In the genomic region with DNA sequence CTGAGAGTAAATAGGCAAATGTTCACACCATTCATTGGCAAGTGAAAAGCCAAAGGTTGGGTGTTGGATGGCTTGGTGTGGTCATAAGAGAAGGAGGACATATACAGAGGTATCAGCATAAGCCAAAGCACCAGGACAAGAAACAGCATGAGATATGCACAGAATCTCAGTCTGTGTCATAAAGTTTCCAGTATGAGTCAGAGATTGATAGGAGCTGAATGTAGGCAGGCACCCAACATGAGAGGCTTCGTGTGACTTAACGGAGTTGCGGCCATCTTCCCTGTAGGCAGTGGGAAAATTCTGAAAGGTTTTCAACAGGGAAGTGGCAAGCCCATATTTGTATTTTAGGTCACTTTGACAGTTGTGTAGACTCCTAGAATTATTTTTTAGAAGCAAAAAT, we compare ENCODE assay signal across 17 cellular contexts. TPM values are rescaled to one million over a fixed set of nuclear protein-coding genes. Genes with fewer than 3 reads are reported as not detected.
DNase-seq lines count a peak whose midpoint lies in the region; ATAC-seq and TF ChIP-seq lines count a peak whose summit lies in the region.
"Had no signal": no experiment of that assay in that cellular context is flagged by ENCODE, and none has a peak within 500 bp of the region (broad histone marks: within the 10 kb centered on the region; RNA-seq: fewer than 3 reads in every experiment).

No MANE protein-coding gene starts in this region.

- H3K4me2 ChIP-seq in OCI-LY3 (ENCODE audit: low read length): peak overlapping the region; percentile 31; the same call in 1 of the 2 replicates
- H3K4me2 ChIP-seq: neural progenitor cell had no signal

- H3K36me3 ChIP-seq in OCI-LY3 (replicated peaks; ENCODE audit: low read depth, low read length): no peaks in the 10 kb centered on the region
- H3K36me3 ChIP-seq: gastroesophageal sphincter, neural progenitor cell had no signal

- no peak for DNase-seq in activated CD4-positive, alpha-beta T cell treated with anti-CD3 and anti-CD28 coated beads for 36 hours
- no peak for DNase-seq in activated CD4-positive, alpha-beta T cell treated with anti-CD3 and anti-CD28 coated beads for 48 hours
- DNase-seq in stimulated activated naive B cell treated with anti-CD40 and anti-IgM and Interleukin-4, amounts not matched to agents 10 μg/mL and 1 μg/mL and 100 μg/mL, for 72 hours: no peak
- no peak for DNase-seq in stimulated activated CD4-positive, alpha-beta T cell treated with anti-CD3 and anti-CD28 coated beads, Interleukin-15, amount 100 ng/mL, for 24 hours
- no peak for DNase-seq in posterior cingulate gyrus
- DNase-seq in NCI-H2081 treated with DMSO at 0.1 percent for 48 hours (lab: John Stamatoyannopoulos, UW): no peak
- DNase-seq: activated effector memory CD4-positive, alpha-beta T cell treated with anti-CD3 and anti-CD28 coated beads, Interleukin-2, amount 50 U/mL, for 16 hours; C1 segment of cervical spinal cord; NCI-H1105; NCI-H2171 treated with DMSO at 0.1 percent for 48 hours; RPMI8226; testis had no signal

- H3K4me3 Mint-ChIP-seq in activated CD4-positive, alpha-beta T cell treated with anti-CD3 and anti-CD28 coated beads for 36 hours: no peak overlapping the region
- H3K4me3 Mint-ChIP-seq in stimulated activated naive B cell treated with anti-CD40 and anti-IgM and Interleukin-4, amounts not matched to agents 10 μg/mL and 1 μg/mL and 100 μg/mL, for 72 hours: no peak overlapping the region
- H3K4me3 Mint-ChIP-seq: neural progenitor cell had no signal

- H3K4me3 ChIP-seq in OCI-LY3 (ENCODE audit: low read length): no peak overlapping the region
- H3K4me3 ChIP-seq: gastroesophageal sphincter, neural progenitor cell, testis had no signal

- no peaks in the 10 kb centered on the region for H3K79me2 ChIP-seq in OCI-LY3 (ENCODE audit: low read length)

- peaks cover 15% of the 10 kb centered on the region for H3K4me1 ChIP-seq in OCI-LY3 (ENCODE audit: low read length)
- H3K4me1 ChIP-seq: neural progenitor cell, testis had no signal

- no peaks in the 10 kb centered on the region for H3K27me3 ChIP-seq in OCI-LY3 (ENCODE audit: low read depth, low read length)
- H3K27me3 ChIP-seq: gastroesophageal sphincter, neural progenitor cell, testis had no signal

- H3K9me3 Mint-ChIP-seq in activated CD4-positive, alpha-beta T cell treated with anti-CD3 and anti-CD28 coated beads for 36 hours (ENCODE audit: low read depth): peaks cover 2% of the 10 kb centered on the region
- no peaks in the 10 kb centered on the region for H3K9me3 Mint-ChIP-seq in stimulated activated naive B cell treated with anti-CD40 and anti-IgM and Interleukin-4, amounts not matched to agents 10 μg/mL and 1 μg/mL and 100 μg/mL, for 72 hours
- H3K9me3 Mint-ChIP-seq: neural progenitor cell had no signal

- intact Hi-C loops in activated CD4-positive, alpha-beta T cell treated with anti-CD3 and anti-CD28 coated beads for 36 hours (cut with DNase I, micrococcal nuclease): no loop called here
- intact Hi-C loops in posterior cingulate gyrus (cut with DNase I): no loop called here

- H4K20me1 ChIP-seq in OCI-LY3 (ENCODE audit: insufficient read depth, low read length): peaks cover 3% of the 10 kb centered on the region; the same call in 1 of the 2 replicates

- H2AFZ ChIP-seq in OCI-LY3 (ENCODE audit: low read depth, low read length): no peak overlapping the region
- H2AFZ ChIP-seq: neural progenitor cell had no signal

- H3K9ac ChIP-seq in OCI-LY3 (ENCODE audit: low read length): no peak overlapping the region
- H3K9ac ChIP-seq: neural progenitor cell had no signal

- ATAC-seq in activated CD4-positive, alpha-beta T cell treated with anti-CD3 and anti-CD28 coated beads for 36 hours: peak; percentile 66
- peak; percentile 45 for ATAC-seq in HG02763 (IDR thresholded peaks at IDR 0.05; ENCODE audit: unreplicated experiment)
- ATAC-seq in stimulated activated naive B cell treated with anti-CD40 and anti-IgM and Interleukin-4, amounts not matched to agents 10 μg/mL and 1 μg/mL and 100 μg/mL, for 72 hours (replicated peaks): peak; percentile 19 to 42
- ATAC-seq: gastroesophageal sphincter had no signal

- no peaks in the 10 kb centered on the region for H3K36me3 Mint-ChIP-seq in activated CD4-positive, alpha-beta T cell treated with anti-CD3 and anti-CD28 coated beads for 36 hours (ENCODE audit: low read depth)
- no peaks in the 10 kb centered on the region for H3K36me3 Mint-ChIP-seq in stimulated activated naive B cell treated with anti-CD40 and anti-IgM and Interleukin-4, amounts not matched to agents 10 μg/mL and 1 μg/mL and 100 μg/mL, for 72 hours
- H3K36me3 Mint-ChIP-seq: neural progenitor cell had no signal

- no peak for TF ChIP-seq CTCF in OCI-LY3 (IDR thresholded peaks at IDR 0.05; ENCODE audit: low read depth, low read length)

- peaks cover 7% of the 10 kb centered on the region for H3K27me3 Mint-ChIP-seq in activated CD4-positive, alpha-beta T cell treated with anti-CD3 and anti-CD28 coated beads for 36 hours
- no peaks in the 10 kb centered on the region for H3K27me3 Mint-ChIP-seq in stimulated activated naive B cell treated with anti-CD40 and anti-IgM and Interleukin-4, amounts not matched to agents 10 μg/mL and 1 μg/mL and 100 μg/mL, for 72 hours

- H3K27ac Mint-ChIP-seq in activated CD4-positive, alpha-beta T cell treated with anti-CD3 and anti-CD28 coated beads for 36 hours: no peak overlapping the region
- H3K27ac Mint-ChIP-seq in stimulated activated naive B cell treated with anti-CD40 and anti-IgM and Interleukin-4, amounts not matched to agents 10 μg/mL and 1 μg/mL and 100 μg/mL, for 72 hours: no peak overlapping the region
- H3K27ac Mint-ChIP-seq: neural progenitor cell had no signal

- H3K4me1 Mint-ChIP-seq in activated CD4-positive, alpha-beta T cell treated with anti-CD3 and anti-CD28 coated beads for 36 hours: no peaks in the 10 kb centered on the region
- H3K4me1 Mint-ChIP-seq in stimulated activated naive B cell treated with anti-CD40 and anti-IgM and Interleukin-4, amounts not matched to agents 10 μg/mL and 1 μg/mL and 100 μg/mL, for 72 hours: no peaks in the 10 kb centered on the region
- H3K4me1 Mint-ChIP-seq: neural progenitor cell had no signal

- no peak overlapping the region for H3K27ac ChIP-seq in OCI-LY3 (ENCODE audit: low read length)
- H3K27ac ChIP-seq: 22Rv1, gastroesophageal sphincter, neural progenitor cell, testis had no signal

- H3K9me3 ChIP-seq in OCI-LY3 (ENCODE audit: insufficient read depth, low read length): no peaks in the 10 kb centered on the region
- H3K9me3 ChIP-seq: gastroesophageal sphincter, testis had no signal

- CTCF ChIA-PET in activated CD4-positive, alpha-beta T cell treated with anti-CD3 and anti-CD28 coated beads for 36 hours (lab: Charles Lee): no interaction called here

- POLR2A ChIA-PET in activated CD4-positive, alpha-beta T cell treated with anti-CD3 and anti-CD28 coated beads for 36 hours (lab: Charles Lee): no interaction called here

RNA-seq across cellular contexts. Expression of gene SNCAIP, which starts 54.5 kb away (rescaled TPM):
- not detected for total RNA-seq in activated CD4-positive, alpha-beta T cell treated with anti-CD3 and anti-CD28 coated beads for 36 hours
